Comparison of ENCODE assay signal across 21 cellular contexts in genomic region chr3:55708921-55709320, GRCh38.
"Had no signal": no experiment of that assay in that cellular context is flagged by ENCODE, and none has a peak within 500 bp of the region (broad histone marks: within the 10 kb centered on the region; RNA-seq: fewer than 3 reads in every experiment).

No MANE protein-coding gene starts in this region.

- H3K4me1 Mint-ChIP-seq: immature natural killer cell; naive thymus-derived CD8-positive, alpha-beta T cell; stimulated activated naive B cell treated with anti-CD40 and anti-IgM and Interleukin-4, amounts not matched to agents 10 μg/mL and 1 μg/mL and 100 μg/mL, for 72 hours had no signal

- H3K9me3 ChIP-seq: heart left ventricle, lower lobe of right lung, pancreas, psoas muscle, right lobe of liver, stomach, testis, thyroid gland, transverse colon, upper lobe of right lung had no signal

- H3K36me3 ChIP-seq: heart left ventricle, lower lobe of right lung, pancreas, right lobe of liver, stomach, thyroid gland, transverse colon, upper lobe of right lung had no signal

- H3K36me3 Mint-ChIP-seq: immature natural killer cell; naive thymus-derived CD8-positive, alpha-beta T cell; stimulated activated naive B cell treated with anti-CD40 and anti-IgM and Interleukin-4, amounts not matched to agents 10 μg/mL and 1 μg/mL and 100 μg/mL, for 72 hours had no signal

- H3K27me3 Mint-ChIP-seq: stimulated activated naive B cell treated with anti-CD40 and anti-IgM and Interleukin-4, amounts not matched to agents 10 μg/mL and 1 μg/mL and 100 μg/mL, for 72 hours had no signal

- H3K4me1 ChIP-seq: pancreas, psoas muscle, right lobe of liver, stomach, transverse colon, upper lobe of right lung had no signal

- H3K27me3 ChIP-seq: pancreas, right lobe of liver, stomach, testis, thyroid gland had no signal

- H3K27ac Mint-ChIP-seq: immature natural killer cell; naive thymus-derived CD8-positive, alpha-beta T cell; stimulated activated naive B cell treated with anti-CD40 and anti-IgM and Interleukin-4, amounts not matched to agents 10 μg/mL and 1 μg/mL and 100 μg/mL, for 72 hours had no signal

- H3K27ac ChIP-seq: heart left ventricle, lower lobe of right lung, pancreas, psoas muscle, right lobe of liver, stomach, testis, thyroid gland, transverse colon, upper lobe of right lung had no signal

- ATAC-seq: naive thymus-derived CD8-positive, alpha-beta T cell; pancreas; psoas muscle; right lobe of liver; stimulated activated naive B cell treated with anti-CD40 and anti-IgM and Interleukin-4, amounts not matched to agents 10 μg/mL and 1 μg/mL and 100 μg/mL, for 72 hours; stimulated activated naive CD8-positive, alpha-beta T cell treated with anti-CD3 and anti-CD28 coated beads, Interleukin-15, Interleukin-2, amounts not matched to agents 100 U/mL and 50 U/mL, for 24 hours had no signal

- H3K4me3 ChIP-seq: heart left ventricle, lower lobe of right lung, pancreas, psoas muscle, right lobe of liver, smooth muscle cell, stomach, testis, thyroid gland, transverse colon, upper lobe of right lung had no signal

- H3K4me3 Mint-ChIP-seq: immature natural killer cell; naive thymus-derived CD8-positive, alpha-beta T cell; stimulated activated naive B cell treated with anti-CD40 and anti-IgM and Interleukin-4, amounts not matched to agents 10 μg/mL and 1 μg/mL and 100 μg/mL, for 72 hours had no signal

- DNase-seq: glutamatergic neuron; hypothalamus; immature natural killer cell; kidney; lower lobe of right lung; mammary epithelial cell; naive thymus-derived CD8-positive, alpha-beta T cell; pancreas; psoas muscle; right lobe of liver; stimulated activated CD4-positive, alpha-beta T cell treated with anti-CD3 and anti-CD28 coated beads, Interleukin-2, amount 100 ng/mL, for 24 hours; stimulated activated CD4-positive, alpha-beta T cell treated with anti-CD3 and anti-CD28 coated beads, Interleukin-4, amount 100 ng/mL, for 1 hour; stimulated activated naive B cell treated with anti-CD40 and anti-IgM and Interleukin-4, amounts not matched to agents 10 μg/mL and 1 μg/mL and 100 μg/mL, for 72 hours; stimulated activated naive CD8-positive, alpha-beta T cell treated with anti-CD3 and anti-CD28 coated beads, Interleukin-15, Interleukin-2, amounts not matched to agents 100 U/mL and 50 U/mL, for 24 hours; stomach; thyroid gland; transverse colon; upper lobe of right lung had no signal
